Comparison of ENCODE assay signal across 28 cellular contexts in the genomic region with DNA sequence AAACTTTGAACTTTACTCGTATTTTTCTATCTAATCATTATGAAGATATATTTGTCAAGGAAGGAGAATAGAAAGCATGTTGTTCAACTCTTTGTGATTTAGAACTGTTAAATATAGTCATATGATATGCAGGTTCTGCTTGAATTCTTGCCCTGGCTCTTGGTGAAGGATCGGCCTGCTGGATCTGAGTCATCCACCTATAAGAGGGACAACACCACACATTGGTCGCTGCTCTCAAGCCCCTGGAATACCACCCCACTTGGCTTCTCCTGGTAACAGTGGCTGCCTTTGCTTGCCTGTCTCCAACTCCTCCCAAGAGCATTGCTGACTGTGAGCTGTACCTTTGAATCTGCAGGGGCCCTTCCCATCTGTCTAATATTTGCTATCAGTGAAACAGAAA.
A peak's percentile ranks its signal among the peaks of the same experiment; 100 is the strongest.
DNase-seq lines count a peak whose midpoint lies in the region; ATAC-seq, FAIRE-seq and TF ChIP-seq lines count a peak whose summit lies in the region.
"Had no signal": no experiment of that assay in that cellular context is flagged by ENCODE, and none has a peak within 500 bp of the region (broad histone marks: within the 10 kb centered on the region; RNA-seq: fewer than 3 reads in every experiment).

No MANE protein-coding gene starts in this region.

- TF ChIP-seq RAD21 in K562 (CRISPR knock-in tag; conservative IDR thresholded peaks at IDR 0.05 in 1 of 2, IDR thresholded peaks at IDR 0.05 in 1 of 2): no peak

- intact Hi-C loops in K562 (cut with micrococcal nuclease): no loop called here
- intact Hi-C loops in heart right ventricle (cut with DNase I): no loop called here

- CTCF ChIA-PET in K562 (lab: Yijun Ruan, JAX; ENCODE audit: low intra/inter-chr PET ratio): no interaction called here

- H3K36me3 ChIP-seq in K562 (ENCODE audit: control insufficient read depth, insufficient read depth, low read length) (no peaks in the 10 kb centered on the region), heart right ventricle (no peaks in the 10 kb centered on the region), Peyer's patch (no peaks in the 10 kb centered on the region)
- H3K36me3 ChIP-seq: BLaER1 treated with 17β-estradiol and CSF1 and Interleukin-3, amounts not matched to agents 10 nM and 100 nM had no signal

- peak; percentile 73 for DNase-seq in DMS 273 treated with DMSO at 0.1 percent for 48 hours (lab: John Stamatoyannopoulos, UW)
- DNase-seq in K562 (ENCODE audit: extremely low read depth in 1 of 4, low spot score in 3 of 4): no peak
- DNase-seq in heart right ventricle: peak in 1 of 2 donors; percentile 42
- peak; percentile 51 for DNase-seq in mucosa of gallbladder (ENCODE audit: low spot score)
- no peak for DNase-seq in Peyer's patch
- DNase-seq in DMS114 treated with DMSO at 0.1 percent for 48 hours (lab: John Stamatoyannopoulos, UW; ENCODE audit: unreplicated experiment): no peak
- DNase-seq: AML-193; CD4-positive, alpha-beta T cell; DMS79; EL; GF-D8; Kasumi-1; NCI-H1092 treated with DMSO at 0.1 percent for 48 hours; NCI-H1436; NCI-H1930; NCI-H2107; NCI-H446 treated with DMSO at 0.1 percent for 48 hours; NCI-H526; SK-N-SH; SW 1271 had no signal

- in situ Hi-C loops in K562 (cut with MboI): no loop called here

- no peak overlapping the region for H3K9ac ChIP-seq in K562 (ENCODE audit: insufficient read depth in 1 of 2, low read depth in 2 of 2, low read length in 2 of 2)
- H3K9ac ChIP-seq: BLaER1 treated with 17β-estradiol and CSF1 and Interleukin-3, amounts not matched to agents 10 nM and 100 nM; SK-N-SH had no signal

- H3K4me1 ChIP-seq in K562 (replicated peaks in 1 of 2; ENCODE audit: control insufficient read depth in 2 of 2, insufficient read depth in 2 of 2, low read length in 2 of 2) (no peaks in the 10 kb centered on the region), heart right ventricle (peaks cover 0 to 22% (median 4%) of the 10 kb centered on the region in 9 donors), Peyer's patch (no peaks in the 10 kb centered on the region)
- H3K4me1 ChIP-seq: A549 had no signal

- no peaks in the 10 kb centered on the region for H3K79me2 ChIP-seq in K562 (ENCODE audit: control insufficient read depth, insufficient read depth, low read length)

- TF ChIP-seq CTCF in K562 (IDR thresholded peaks at IDR 0.05 in 2 of 3, conservative IDR thresholded peaks at IDR 0.05 in 1 of 3; ENCODE audit: insufficient read depth in 2 of 3, low read depth in 1 of 3, low read length in 3 of 3) (no peak), heart right ventricle (IDR thresholded peaks at IDR 0.05) (no peak), Peyer's patch (IDR thresholded peaks at IDR 0.05) (no peak)

- H2AFZ ChIP-seq in K562 (ENCODE audit: low read depth, low read length): no peak overlapping the region

- H3K4me2 ChIP-seq in K562 (ENCODE audit: insufficient read depth, low read length): no peak overlapping the region
- H3K4me2 ChIP-seq: A549; BLaER1 treated with 17β-estradiol and CSF1 and Interleukin-3, amounts not matched to agents 10 nM and 100 nM; SK-N-SH had no signal

- FAIRE-seq in K562 (lab: Jason Lieb, UNC): no peak
- FAIRE-seq: A549, D721Med, GM12891, HepG2 had no signal

- no peaks in the 10 kb centered on the region for H4K20me1 ChIP-seq in K562 (replicated peaks; ENCODE audit: control insufficient read depth, insufficient read depth, low read length)
- H4K20me1 ChIP-seq: BLaER1 treated with 17β-estradiol and CSF1 and Interleukin-3, amounts not matched to agents 10 nM and 100 nM had no signal

- H3K9me3 ChIP-seq in K562 (replicated peaks; ENCODE audit: control insufficient read depth, insufficient read depth, low read depth, low read length) (no peaks in the 10 kb centered on the region), heart right ventricle (no peaks in the 10 kb centered on the region), Peyer's patch (no peaks in the 10 kb centered on the region)
- H3K9me3 ChIP-seq: A549, SK-N-SH had no signal

- no peak for TF ChIP-seq EP300 in K562 (IDR thresholded peaks at IDR 0.05; ENCODE audit: low read length)

- ATAC-seq in K562 (no peak), heart right ventricle (peak in 7 of 8 donors; percentile 59 to 91 (median 83)), GM21367 (IDR thresholded peaks at IDR 0.05; ENCODE audit: unreplicated experiment) (no peak), HG03175 (IDR thresholded peaks at IDR 0.05; ENCODE audit: unreplicated experiment) (no peak)
- ATAC-seq: A549, HCT116, HepG2 had no signal

- TF ChIP-seq POLR2A in K562 (conservative IDR thresholded peaks at IDR 0.05): no peak
- TF ChIP-seq POLR2A in Peyer's patch (IDR thresholded peaks at IDR 0.05): no peak

- no TSS peak for BruUV-seq in K562 (replicated peaks; lab: Mats Ljungman, UMichigan)

- POLR2A ChIA-PET in K562 (lab: Yijun Ruan, JAX): no interaction called here

- H3K27ac ChIP-seq in K562 (ENCODE audit: extremely low read depth, low read depth, low read length): no peak overlapping the region
- peak overlapping the region in 7 of 10 donors; percentile 25 to 79 (median 70) for H3K27ac ChIP-seq in heart right ventricle
- H3K27ac ChIP-seq in Peyer's patch: no peak overlapping the region
- H3K27ac ChIP-seq: A549; BLaER1 treated with 17β-estradiol and CSF1 and Interleukin-3, amounts not matched to agents 10 nM and 100 nM had no signal

- no peak overlapping the region for H3K4me3 ChIP-seq in K562
- H3K4me3 ChIP-seq in heart right ventricle: no peak overlapping the region
- H3K4me3 ChIP-seq in Peyer's patch: no peak overlapping the region
- H3K4me3 ChIP-seq: A549; BLaER1 treated with 17β-estradiol and CSF1 and Interleukin-3, amounts not matched to agents 10 nM and 100 nM had no signal

- H3K9me1 ChIP-seq in K562 (ENCODE audit: control insufficient read depth, insufficient read depth, low read length): no peaks in the 10 kb centered on the region

- H3K27me3 ChIP-seq in K562 (ENCODE audit: control insufficient read depth in 2 of 2, insufficient read depth in 2 of 2, low read length in 2 of 2): peaks cover 0 to 6% of the 10 kb centered on the region in 2 experiments; a peak in 2 of 5 replicates
- H3K27me3 ChIP-seq in heart right ventricle: no peaks in the 10 kb centered on the region
- no peaks in the 10 kb centered on the region for H3K27me3 ChIP-seq in Peyer's patch
- H3K27me3 ChIP-seq: BLaER1 treated with 17β-estradiol and CSF1 and Interleukin-3, amounts not matched to agents 10 nM and 100 nM had no signal

- WGBS in K562 (ENCODE audit: insufficient coverage, low coverage, missing lambda C conversion rate): 2% methylated on average over 3 of the region's 3 CpGs
- 44 to 50% methylated on average over 3 of the region's 3 CpGs for WGBS in heart right ventricle, 2 donors

TF ChIP-seq in K562, 482 proteins besides CTCF, POLR2A, EP300 and RAD21:
- no peak for TF ChIP-seq ZNF77 (CRISPR knock-in tag; IDR thresholded peaks at IDR 0.05)
- TF ChIP-seq FOSL1 (tag; conservative IDR thresholded peaks at IDR 0.05): 0 out of 2 replicates have a peak, but pooled peaks have one; percentile 34

Comparison
In these comparisons a context has a peak if more than half of its experiments do, and no peak if none do; other contexts are left out.
1. DNase-seq: peak in DMS 273 treated with DMSO at 0.1 percent for 48 hours (single experiment) and mucosa of gallbladder (single experiment); none in K562 (0 of 4), Peyer's patch (0 of 3) and DMS114 treated with DMSO at 0.1 percent for 48 hours (single experiment).
2. ATAC-seq: peak in heart right ventricle (7 of 8); none in K562 (single experiment), GM21367 (single experiment) and HG03175 (single experiment).
3. H3K27ac ChIP-seq: peak in heart right ventricle (7 of 10); none in K562 (single experiment) and Peyer's patch (0 of 4).